In the genomic region with DNA sequence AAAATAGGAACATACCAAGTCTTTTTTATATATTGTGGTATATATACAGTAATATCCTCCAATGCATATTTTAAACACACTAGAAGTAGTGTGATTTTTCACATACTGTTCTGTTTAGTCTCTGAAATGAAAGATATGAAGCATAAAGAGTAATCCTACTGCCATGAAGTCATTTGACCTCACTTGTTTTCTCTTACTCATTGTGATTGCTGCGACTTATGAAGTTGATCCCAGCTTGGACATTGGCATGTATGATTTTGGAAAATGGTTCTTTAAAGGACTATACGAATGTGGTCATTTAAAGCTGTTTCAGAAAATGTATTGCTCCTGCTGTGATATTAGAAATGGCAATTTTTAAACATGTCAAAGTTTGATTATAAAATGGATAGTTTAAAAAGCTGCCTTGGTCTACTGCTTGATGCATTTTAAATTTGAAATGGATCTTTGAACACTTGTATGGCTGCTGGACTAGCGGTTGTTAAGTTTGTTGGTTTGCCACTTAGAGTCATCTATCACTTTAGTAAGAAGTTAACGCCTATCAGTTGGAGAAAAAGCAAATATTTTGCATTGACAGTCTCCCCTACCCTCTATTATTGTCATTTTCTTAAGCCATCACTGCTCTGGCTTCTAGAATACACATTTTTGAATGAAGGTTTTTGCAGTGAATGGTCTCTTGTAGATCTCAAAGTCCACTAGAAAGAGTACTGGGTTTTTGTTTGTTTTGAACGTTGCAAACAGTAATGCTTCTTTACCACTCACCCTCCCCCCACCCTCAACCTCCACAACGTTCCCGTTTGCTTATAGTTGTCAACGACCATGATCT, we compare ENCODE assay signal across 1 cellular context.
TF ChIP-seq lines count a peak whose summit lies in the region.

No MANE protein-coding gene starts in this region.

TF ChIP-seq in HepG2, 621 proteins besides CTCF, POLR2A, EP300 and RAD21 (continued from another document and continues in another):
- TF ChIP-seq, protein P1, sequence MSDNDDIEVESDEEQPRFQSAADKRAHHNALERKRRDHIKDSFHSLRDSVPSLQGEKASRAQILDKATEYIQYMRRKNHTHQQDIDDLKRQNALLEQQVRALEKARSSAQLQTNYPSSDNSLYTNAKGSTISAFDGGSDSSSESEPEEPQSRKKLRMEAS (IDR thresholded peaks at IDR 0.05), result 0 out of 2 replicates have a peak, but pooled peaks have one; percentile 40
- TF ChIP-seq ZFP36L1 (CRISPR knock-in tag; IDR thresholded peaks at IDR 0.05) (peak; percentile 73; the same call in 1 of the 2 replicates), ZNF331 (CRISPR knock-in tag; IDR thresholded peaks at IDR 0.05) (peak; percentile 67; the same call in 1 of the 2 replicates), GABPA (IDR thresholded peaks at IDR 0.05; ENCODE audit: low read depth, low read length) (no peak), GABPA (CRISPR knock-in tag; IDR thresholded peaks at IDR 0.05; ENCODE audit: low read depth) (0 out of 2 replicates have a peak, but pooled peaks have one; percentile 42), ZNF737 (CRISPR knock-in tag; IDR thresholded peaks at IDR 0.05; ENCODE audit: borderline replicate concordance) (no peak), SRSF1 (optimal IDR thresholded peaks at IDR 0.05; ENCODE audit: low read depth, low read length) (no peak), ZSCAN25 (CRISPR knock-in tag; IDR thresholded peaks at IDR 0.05) (no peak), XRCC5 (optimal IDR thresholded peaks at IDR 0.05; ENCODE audit: low read length) (peak; percentile 25), ARNT2 (CRISPR knock-in tag; IDR thresholded peaks at IDR 0.05; ENCODE audit: low read depth) (no peak), ZNF552 (CRISPR knock-in tag; IDR thresholded peaks at IDR 0.05; ENCODE audit: borderline replicate concordance) (no peak), NBN (conservative IDR thresholded peaks at IDR 0.05) (no peak), ZFP1 (CRISPR knock-in tag; IDR thresholded peaks at IDR 0.05) (peak; percentile 51; the same call in 1 of the 2 replicates), JUNB (CRISPR knock-in tag; IDR thresholded peaks at IDR 0.05; ENCODE audit: borderline replicate concordance) (no peak), ATF7-NPFF (CRISPR knock-in tag; IDR thresholded peaks at IDR 0.05; ENCODE audit: low read depth) (no peak), GATAD2A (CRISPR knock-in tag; IDR thresholded peaks at IDR 0.05) (peak; percentile 94), SNAPC2 (CRISPR knock-in tag; IDR thresholded peaks at IDR 0.05) (peak; percentile 59; the same call in 1 of the 2 replicates), HHEX (CRISPR knock-in tag; IDR thresholded peaks at IDR 0.05) (peak; percentile 75; the same call in 1 of the 2 replicates), YEATS2 (CRISPR knock-in tag; IDR thresholded peaks at IDR 0.05; ENCODE audit: borderline replicate concordance) (0 out of 2 replicates have a peak, but pooled peaks have one; percentile 23), DMAP1 (CRISPR knock-in tag; IDR thresholded peaks at IDR 0.05) (peak; percentile 29; the same call in 1 of the 2 replicates), NCOA2 (CRISPR knock-in tag; IDR thresholded peaks at IDR 0.05) (peak; percentile 91), MAZ (IDR thresholded peaks at IDR 0.05; ENCODE audit: borderline replicate concordance, low read depth, low read length) (no peak), MAZ (CRISPR knock-in tag; IDR thresholded peaks at IDR 0.05; ENCODE audit: low read depth) (no peak), MIER3 (CRISPR knock-in tag; IDR thresholded peaks at IDR 0.05; ENCODE audit: borderline replicate concordance) (peak; percentile 77; the same call in 1 of the 2 replicates), KDM5A (IDR thresholded peaks at IDR 0.05; ENCODE audit: borderline replicate concordance, low read length) (no peak; the same call in 1 of the 2 replicates), RFXAP (CRISPR knock-in tag; IDR thresholded peaks at IDR 0.05; ENCODE audit: borderline replicate concordance) (0 out of 2 replicates have a peak, but pooled peaks have one; percentile 32), MIXL1 (CRISPR knock-in tag; IDR thresholded peaks at IDR 0.05) (peak; percentile 77; the same call in 1 of the 2 replicates), FOSL2 (CRISPR knock-in tag; IDR thresholded peaks at IDR 0.05) (peak; percentile 78; the same call in 1 of the 2 replicates), BCL6 (CRISPR knock-in tag; IDR thresholded peaks at IDR 0.05) (0 out of 2 replicates have a peak, but pooled peaks have one; percentile 60), MBD4 (IDR thresholded peaks at IDR 0.05; ENCODE audit: borderline replicate concordance, low read length) (no peak), RORA (CRISPR knock-in tag; IDR thresholded peaks at IDR 0.05) (no peak), ZFP62 (CRISPR knock-in tag; IDR thresholded peaks at IDR 0.05) (no peak), HNF4A (CRISPR knock-in tag; IDR thresholded peaks at IDR 0.05) (peak; percentile 96)
- TF ChIP-seq, protein P2, sequence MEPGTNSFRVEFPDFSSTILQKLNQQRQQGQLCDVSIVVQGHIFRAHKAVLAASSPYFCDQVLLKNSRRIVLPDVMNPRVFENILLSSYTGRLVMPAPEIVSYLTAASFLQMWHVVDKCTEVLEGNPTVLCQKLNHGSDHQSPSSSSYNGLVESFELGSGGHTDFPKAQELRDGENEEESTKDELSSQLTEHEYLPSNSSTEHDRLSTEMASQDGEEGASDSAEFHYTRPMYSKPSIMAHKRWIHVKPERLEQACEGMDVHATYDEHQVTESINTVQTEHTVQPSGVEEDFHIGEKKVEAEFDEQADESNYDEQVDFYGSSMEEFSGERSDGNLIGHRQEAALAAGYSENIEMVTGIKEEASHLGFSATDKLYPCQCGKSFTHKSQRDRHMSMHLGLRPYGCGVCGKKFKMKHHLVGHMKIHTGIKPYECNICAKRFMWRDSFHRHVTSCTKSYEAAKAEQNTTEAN (CRISPR knock-in tag; conservative IDR thresholded peaks at IDR 0.05), result 0 out of 2 replicates have a peak, but pooled peaks have one; percentile 29
- TF ChIP-seq, protein P3, sequence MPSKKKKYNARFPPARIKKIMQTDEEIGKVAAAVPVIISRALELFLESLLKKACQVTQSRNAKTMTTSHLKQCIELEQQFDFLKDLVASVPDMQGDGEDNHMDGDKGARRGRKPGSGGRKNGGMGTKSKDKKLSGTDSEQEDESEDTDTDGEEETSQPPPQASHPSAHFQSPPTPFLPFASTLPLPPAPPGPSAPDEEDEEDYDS (CRISPR knock-in tag; IDR thresholded peaks at IDR 0.05), result peak; percentile 20; the same call in 1 of the 2 replicates
- TF ChIP-seq, protein P4, sequence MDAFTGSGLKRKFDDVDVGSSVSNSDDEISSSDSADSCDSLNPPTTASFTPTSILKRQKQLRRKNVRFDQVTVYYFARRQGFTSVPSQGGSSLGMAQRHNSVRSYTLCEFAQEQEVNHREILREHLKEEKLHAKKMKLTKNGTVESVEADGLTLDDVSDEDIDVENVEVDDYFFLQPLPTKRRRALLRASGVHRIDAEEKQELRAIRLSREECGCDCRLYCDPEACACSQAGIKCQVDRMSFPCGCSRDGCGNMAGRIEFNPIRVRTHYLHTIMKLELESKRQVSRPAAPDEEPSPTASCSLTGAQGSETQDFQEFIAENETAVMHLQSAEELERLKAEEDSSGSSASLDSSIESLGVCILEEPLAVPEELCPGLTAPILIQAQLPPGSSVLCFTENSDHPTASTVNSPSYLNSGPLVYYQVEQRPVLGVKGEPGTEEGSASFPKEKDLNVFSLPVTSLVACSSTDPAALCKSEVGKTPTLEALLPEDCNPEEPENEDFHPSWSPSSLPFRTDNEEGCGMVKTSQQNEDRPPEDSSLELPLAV (CRISPR knock-in tag; conservative IDR thresholded peaks at IDR 0.05; ENCODE audit: low read depth), result no peak
- TF ChIP-seq, protein P5, sequence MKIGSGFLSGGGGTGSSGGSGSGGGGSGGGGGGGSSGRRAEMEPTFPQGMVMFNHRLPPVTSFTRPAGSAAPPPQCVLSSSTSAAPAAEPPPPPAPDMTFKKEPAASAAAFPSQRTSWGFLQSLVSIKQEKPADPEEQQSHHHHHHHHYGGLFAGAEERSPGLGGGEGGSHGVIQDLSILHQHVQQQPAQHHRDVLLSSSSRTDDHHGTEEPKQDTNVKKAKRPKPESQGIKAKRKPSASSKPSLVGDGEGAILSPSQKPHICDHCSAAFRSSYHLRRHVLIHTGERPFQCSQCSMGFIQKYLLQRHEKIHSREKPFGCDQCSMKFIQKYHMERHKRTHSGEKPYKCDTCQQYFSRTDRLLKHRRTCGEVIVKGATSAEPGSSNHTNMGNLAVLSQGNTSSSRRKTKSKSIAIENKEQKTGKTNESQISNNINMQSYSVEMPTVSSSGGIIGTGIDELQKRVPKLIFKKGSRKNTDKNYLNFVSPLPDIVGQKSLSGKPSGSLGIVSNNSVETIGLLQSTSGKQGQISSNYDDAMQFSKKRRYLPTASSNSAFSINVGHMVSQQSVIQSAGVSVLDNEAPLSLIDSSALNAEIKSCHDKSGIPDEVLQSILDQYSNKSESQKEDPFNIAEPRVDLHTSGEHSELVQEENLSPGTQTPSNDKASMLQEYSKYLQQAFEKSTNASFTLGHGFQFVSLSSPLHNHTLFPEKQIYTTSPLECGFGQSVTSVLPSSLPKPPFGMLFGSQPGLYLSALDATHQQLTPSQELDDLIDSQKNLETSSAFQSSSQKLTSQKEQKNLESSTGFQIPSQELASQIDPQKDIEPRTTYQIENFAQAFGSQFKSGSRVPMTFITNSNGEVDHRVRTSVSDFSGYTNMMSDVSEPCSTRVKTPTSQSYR (CRISPR knock-in tag; IDR thresholded peaks at IDR 0.05; ENCODE audit: borderline replicate concordance), result peak; percentile 98
- TF ChIP-seq, protein P6, sequence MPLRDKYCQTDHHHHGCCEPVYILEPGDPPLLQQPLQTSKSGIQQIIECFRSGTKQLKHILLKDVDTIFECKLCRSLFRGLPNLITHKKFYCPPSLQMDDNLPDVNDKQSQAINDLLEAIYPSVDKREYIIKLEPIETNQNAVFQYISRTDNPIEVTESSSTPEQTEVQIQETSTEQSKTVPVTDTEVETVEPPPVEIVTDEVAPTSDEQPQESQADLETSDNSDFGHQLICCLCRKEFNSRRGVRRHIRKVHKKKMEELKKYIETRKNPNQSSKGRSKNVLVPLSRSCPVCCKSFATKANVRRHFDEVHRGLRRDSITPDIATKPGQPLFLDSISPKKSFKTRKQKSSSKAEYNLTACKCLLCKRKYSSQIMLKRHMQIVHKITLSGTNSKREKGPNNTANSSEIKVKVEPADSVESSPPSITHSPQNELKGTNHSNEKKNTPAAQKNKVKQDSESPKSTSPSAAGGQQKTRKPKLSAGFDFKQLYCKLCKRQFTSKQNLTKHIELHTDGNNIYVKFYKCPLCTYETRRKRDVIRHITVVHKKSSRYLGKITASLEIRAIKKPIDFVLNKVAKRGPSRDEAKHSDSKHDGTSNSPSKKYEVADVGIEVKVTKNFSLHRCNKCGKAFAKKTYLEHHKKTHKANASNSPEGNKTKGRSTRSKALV (CRISPR knock-in tag; IDR thresholded peaks at IDR 0.05), result peak; percentile 44; the same call in 1 of the 2 replicates
- TF ChIP-seq, protein P7, sequence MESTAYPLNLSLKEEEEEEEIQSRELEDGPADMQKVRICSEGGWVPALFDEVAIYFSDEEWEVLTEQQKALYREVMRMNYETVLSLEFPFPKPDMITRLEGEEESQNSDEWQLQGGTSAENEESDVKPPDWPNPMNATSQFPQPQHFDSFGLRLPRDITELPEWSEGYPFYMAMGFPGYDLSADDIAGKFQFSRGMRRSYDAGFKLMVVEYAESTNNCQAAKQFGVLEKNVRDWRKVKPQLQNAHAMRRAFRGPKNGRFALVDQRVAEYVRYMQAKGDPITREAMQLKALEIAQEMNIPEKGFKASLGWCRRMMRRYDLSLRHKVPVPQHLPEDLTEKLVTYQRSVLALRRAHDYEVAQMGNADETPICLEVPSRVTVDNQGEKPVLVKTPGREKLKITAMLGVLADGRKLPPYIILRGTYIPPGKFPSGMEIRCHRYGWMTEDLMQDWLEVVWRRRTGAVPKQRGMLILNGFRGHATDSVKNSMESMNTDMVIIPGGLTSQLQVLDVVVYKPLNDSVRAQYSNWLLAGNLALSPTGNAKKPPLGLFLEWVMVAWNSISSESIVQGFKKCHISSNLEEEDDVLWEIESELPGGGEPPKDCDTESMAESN (CRISPR knock-in tag; conservative IDR thresholded peaks at IDR 0.05), result 0 out of 2 replicates have a peak, but pooled peaks have one; percentile 38
- TF ChIP-seq, protein P8, sequence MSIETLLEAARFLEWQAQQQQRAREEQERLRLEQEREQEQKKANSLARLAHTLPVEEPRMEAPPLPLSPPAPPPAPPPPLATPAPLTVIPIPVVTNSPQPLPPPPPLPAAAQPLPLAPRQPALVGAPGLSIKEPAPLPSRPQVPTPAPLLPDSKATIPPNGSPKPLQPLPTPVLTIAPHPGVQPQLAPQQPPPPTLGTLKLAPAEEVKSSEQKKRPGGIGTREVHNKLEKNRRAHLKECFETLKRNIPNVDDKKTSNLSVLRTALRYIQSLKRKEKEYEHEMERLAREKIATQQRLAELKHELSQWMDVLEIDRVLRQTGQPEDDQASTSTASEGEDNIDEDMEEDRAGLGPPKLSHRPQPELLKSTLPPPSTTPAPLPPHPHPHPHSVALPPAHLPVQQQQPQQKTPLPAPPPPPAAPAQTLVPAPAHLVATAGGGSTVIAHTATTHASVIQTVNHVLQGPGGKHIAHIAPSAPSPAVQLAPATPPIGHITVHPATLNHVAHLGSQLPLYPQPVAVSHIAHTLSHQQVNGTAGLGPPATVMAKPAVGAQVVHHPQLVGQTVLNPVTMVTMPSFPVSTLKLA (IDR thresholded peaks at IDR 0.05), result 0 out of 2 replicates have a peak, but pooled peaks have one; percentile 31
- TF ChIP-seq, protein P9, sequence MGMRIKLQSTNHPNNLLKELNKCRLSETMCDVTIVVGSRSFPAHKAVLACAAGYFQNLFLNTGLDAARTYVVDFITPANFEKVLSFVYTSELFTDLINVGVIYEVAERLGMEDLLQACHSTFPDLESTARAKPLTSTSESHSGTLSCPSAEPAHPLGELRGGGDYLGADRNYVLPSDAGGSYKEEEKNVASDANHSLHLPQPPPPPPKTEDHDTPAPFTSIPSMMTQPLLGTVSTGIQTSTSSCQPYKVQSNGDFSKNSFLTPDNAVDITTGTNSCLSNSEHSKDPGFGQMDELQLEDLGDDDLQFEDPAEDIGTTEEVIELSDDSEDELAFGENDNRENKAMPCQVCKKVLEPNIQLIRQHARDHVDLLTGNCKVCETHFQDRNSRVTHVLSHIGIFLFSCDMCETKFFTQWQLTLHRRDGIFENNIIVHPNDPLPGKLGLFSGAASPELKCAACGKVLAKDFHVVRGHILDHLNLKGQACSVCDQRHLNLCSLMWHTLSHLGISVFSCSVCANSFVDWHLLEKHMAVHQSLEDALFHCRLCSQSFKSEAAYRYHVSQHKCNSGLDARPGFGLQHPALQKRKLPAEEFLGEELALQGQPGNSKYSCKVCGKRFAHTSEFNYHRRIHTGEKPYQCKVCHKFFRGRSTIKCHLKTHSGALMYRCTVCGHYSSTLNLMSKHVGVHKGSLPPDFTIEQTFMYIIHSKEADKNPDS (CRISPR knock-in tag; IDR thresholded peaks at IDR 0.05), result peak; percentile 98
- TF ChIP-seq, protein P10, sequence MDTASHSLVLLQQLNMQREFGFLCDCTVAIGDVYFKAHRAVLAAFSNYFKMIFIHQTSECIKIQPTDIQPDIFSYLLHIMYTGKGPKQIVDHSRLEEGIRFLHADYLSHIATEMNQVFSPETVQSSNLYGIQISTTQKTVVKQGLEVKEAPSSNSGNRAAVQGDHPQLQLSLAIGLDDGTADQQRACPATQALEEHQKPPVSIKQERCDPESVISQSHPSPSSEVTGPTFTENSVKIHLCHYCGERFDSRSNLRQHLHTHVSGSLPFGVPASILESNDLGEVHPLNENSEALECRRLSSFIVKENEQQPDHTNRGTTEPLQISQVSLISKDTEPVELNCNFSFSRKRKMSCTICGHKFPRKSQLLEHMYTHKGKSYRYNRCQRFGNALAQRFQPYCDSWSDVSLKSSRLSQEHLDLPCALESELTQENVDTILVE (CRISPR knock-in tag; IDR thresholded peaks at IDR 0.05), result peak; percentile 85
